In the genomic region with DNA sequence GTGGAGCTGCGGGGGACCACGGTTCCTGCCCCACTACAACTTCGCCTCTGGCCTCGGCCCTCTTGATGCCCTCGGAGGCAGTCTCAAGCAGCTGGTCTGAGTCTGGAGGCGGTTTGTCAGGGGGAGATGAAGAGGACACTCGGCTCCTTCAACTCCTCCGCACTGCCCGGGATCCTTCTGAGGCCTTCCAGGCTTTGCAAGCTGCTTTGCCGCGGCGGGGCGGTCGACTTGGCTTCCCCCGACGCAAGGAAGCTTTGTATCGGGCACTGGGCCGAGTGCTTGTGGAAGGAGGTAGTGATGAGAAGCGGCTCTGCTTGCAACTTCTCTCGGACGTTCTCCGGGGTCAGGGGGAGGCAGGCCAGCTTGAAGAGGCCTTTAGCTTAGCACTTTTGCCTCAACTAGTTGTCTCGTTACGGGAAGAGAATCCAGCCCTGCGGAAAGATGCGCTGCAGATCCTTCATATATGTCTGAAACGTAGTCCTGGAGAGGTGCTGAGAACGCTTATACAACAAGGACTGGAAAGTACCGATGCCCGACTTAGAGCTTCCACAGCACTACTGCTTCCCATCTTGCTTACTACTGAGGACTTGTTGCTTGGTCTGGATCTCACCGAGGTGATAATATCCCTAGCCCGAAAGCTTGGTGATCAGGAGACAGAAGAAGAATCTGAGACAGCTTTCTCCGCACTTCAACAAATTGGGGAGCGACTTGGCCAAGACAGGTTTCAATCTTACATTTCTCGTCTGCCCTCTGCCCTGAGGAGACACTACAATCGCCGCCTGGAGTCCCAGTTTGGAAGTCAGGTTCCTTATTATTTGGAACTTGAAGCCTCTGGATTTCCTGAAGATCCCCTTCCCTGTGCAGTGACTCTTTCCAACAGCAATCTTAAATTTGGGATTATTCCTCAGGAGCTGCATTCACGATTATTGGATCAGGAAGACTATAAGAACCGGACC, we compare ENCODE assay signal across 8 cellular contexts. TPM values are rescaled to one million over a fixed set of nuclear protein-coding genes. Genes with fewer than 3 reads are reported as not detected.
DNase-seq lines count a peak whose midpoint lies in the region; ATAC-seq and TF ChIP-seq lines count a peak whose summit lies in the region.

No MANE protein-coding gene starts in this region.

- H3K4me2 ChIP-seq in BLaER1 (peak overlapping the region; percentile 92), hepatocyte (peak overlapping the region; percentile 91)

- DNase-seq in Kasumi-1 (lab: John Stamatoyannopoulos, UW) (peak; percentile 52 to 54), hepatocyte (ENCODE audit: low spot score) (peak; percentile 72), gastrocnemius medialis (peak; percentile 32 to 64), NCI-H2196 treated with DMSO at 0.1 percent for 48 hours (lab: John Stamatoyannopoulos, UW; ENCODE audit: unreplicated experiment) (no peak)

- H2AFZ ChIP-seq in hepatocyte, result peak overlapping the region; percentile 64

- TF ChIP-seq CTCF in hepatocyte (IDR thresholded peaks at IDR 0.05; ENCODE audit: poor library complexity), result peak; percentile 11
- TF ChIP-seq CTCF in gastrocnemius medialis (IDR thresholded peaks at IDR 0.05 in 4 of 5, conservative IDR thresholded peaks at IDR 0.05 in 1 of 5), result no peak

- H4K20me1 ChIP-seq in BLaER1 (peaks cover 18% of the 10 kb centered on the region), hepatocyte (ENCODE audit: insufficient read depth, poor library complexity, severe bottlenecking) (peaks cover 52% of the 10 kb centered on the region)

- H3K4me1 ChIP-seq in BLaER1, result peaks cover 59% of the 10 kb centered on the region
- H3K4me1 ChIP-seq in hepatocyte (ENCODE audit: insufficient read depth), result peaks cover 39% of the 10 kb centered on the region
- H3K4me1 ChIP-seq in gastrocnemius medialis, result peaks cover 74 to 79% of the 10 kb centered on the region in 2 donors

- peak overlapping the region; percentile 74 for H3K27ac ChIP-seq in BLaER1
- H3K27ac ChIP-seq in angular gyrus (ENCODE audit: low read depth, low read length), result peak overlapping the region; percentile 83
- H3K27ac ChIP-seq in hepatocyte, result peak overlapping the region; percentile 93
- peak overlapping the region; percentile 86 to 95 (median 89) for H3K27ac ChIP-seq in gastrocnemius medialis

- peaks cover 13% of the 10 kb centered on the region; the same call in 1 of the 2 replicates for H3K36me3 ChIP-seq in BLaER1
- no peaks in the 10 kb centered on the region for H3K36me3 ChIP-seq in hepatocyte (replicated peaks; ENCODE audit: insufficient read depth, low read depth)
- H3K36me3 ChIP-seq in gastrocnemius medialis, result no peaks in the 10 kb centered on the region

- no peaks in the 10 kb centered on the region for H3K9me2 ChIP-seq in hepatocyte (replicated peaks; ENCODE audit: insufficient read depth)

- intact Hi-C loops in gastrocnemius medialis (cut with DNase I; ENCODE audit: low total_unique reads), result loop anchor here (1.0 to 5.0 kb wide), 4 partner anchors 14 to 304 kb away; partner anchors contain the start of genes FKBP3 and PRPF39

- TF ChIP-seq POLR2A in gastrocnemius medialis (IDR thresholded peaks at IDR 0.05), result no peak

- peak; percentile 0 for ATAC-seq in GM18867 (IDR thresholded peaks at IDR 0.05; ENCODE audit: unreplicated experiment)
- ATAC-seq in gastrocnemius medialis, result peak; percentile 15 to 19
- no peak for ATAC-seq in GM21576 (IDR thresholded peaks at IDR 0.05; ENCODE audit: unreplicated experiment)

- in situ Hi-C loops in gastrocnemius medialis (cut with MboI; ENCODE audit: low sequenced_read_pairs in 4 of 4), result loop anchor here (5.0 to 25.0 kb wide), 5 partner anchors 66 to 174 kb away; partner anchors contain the start of genes FKBP3 (in 4 of the 4) and FANCM (in 3 of the 4)

- peak overlapping the region; percentile 72 for H3K9ac ChIP-seq in BLaER1

- 3% methylated on average over 39 of the region's 39 CpGs for WGBS in hepatocyte (ENCODE audit: low lambda C conversion rate, missing lambda C conversion rate)

- H3K9me3 ChIP-seq in BLaER1 (peaks cover 54% of the 10 kb centered on the region), hepatocyte (ENCODE audit: low read depth) (no peaks in the 10 kb centered on the region), gastrocnemius medialis (no peaks in the 10 kb centered on the region)

- H3K27me3 ChIP-seq in BLaER1, result no peaks in the 10 kb centered on the region
- no peaks in the 10 kb centered on the region for H3K27me3 ChIP-seq in hepatocyte
- H3K27me3 ChIP-seq in gastrocnemius medialis, result no peaks in the 10 kb centered on the region

- peak overlapping the region; percentile 77 for H3K4me3 ChIP-seq in BLaER1
- H3K4me3 ChIP-seq in hepatocyte, result peak overlapping the region; percentile 42
- peak overlapping the region; percentile 82 to 92 (median 90) for H3K4me3 ChIP-seq in gastrocnemius medialis

- peaks cover 87% of the 10 kb centered on the region for H3K79me2 ChIP-seq in hepatocyte

RNA-seq across cellular contexts. Expression of gene TOGARAM1, which starts 0.9 kb away (rescaled TPM):
- total RNA-seq in hepatocyte, result 34.8 and 36.2 TPM in 2 replicates
- 9.3 and 12.5 TPM in 2 replicates for polyA plus RNA-seq in hepatocyte
- 10 to 100 TPM in 2 of 4 donors, 1 to 10 TPM in 2; 6.3 to 19.1 (median 9.7) TPM for total RNA-seq in gastrocnemius medialis

RNA-seq across cellular contexts. Expression of gene KLHL28, which starts 1.1 kb away (rescaled TPM):
- total RNA-seq in hepatocyte, result 14.2 and 16.2 TPM in 2 replicates
- 5.3 and 5.6 TPM in 2 replicates for polyA plus RNA-seq in hepatocyte
- total RNA-seq in gastrocnemius medialis, result 10 to 100 TPM in 1 of 4 donors, 1 to 10 TPM in 3; 7.3 to 11.9 (median 8.2) TPM
